In the genomic region with DNA sequence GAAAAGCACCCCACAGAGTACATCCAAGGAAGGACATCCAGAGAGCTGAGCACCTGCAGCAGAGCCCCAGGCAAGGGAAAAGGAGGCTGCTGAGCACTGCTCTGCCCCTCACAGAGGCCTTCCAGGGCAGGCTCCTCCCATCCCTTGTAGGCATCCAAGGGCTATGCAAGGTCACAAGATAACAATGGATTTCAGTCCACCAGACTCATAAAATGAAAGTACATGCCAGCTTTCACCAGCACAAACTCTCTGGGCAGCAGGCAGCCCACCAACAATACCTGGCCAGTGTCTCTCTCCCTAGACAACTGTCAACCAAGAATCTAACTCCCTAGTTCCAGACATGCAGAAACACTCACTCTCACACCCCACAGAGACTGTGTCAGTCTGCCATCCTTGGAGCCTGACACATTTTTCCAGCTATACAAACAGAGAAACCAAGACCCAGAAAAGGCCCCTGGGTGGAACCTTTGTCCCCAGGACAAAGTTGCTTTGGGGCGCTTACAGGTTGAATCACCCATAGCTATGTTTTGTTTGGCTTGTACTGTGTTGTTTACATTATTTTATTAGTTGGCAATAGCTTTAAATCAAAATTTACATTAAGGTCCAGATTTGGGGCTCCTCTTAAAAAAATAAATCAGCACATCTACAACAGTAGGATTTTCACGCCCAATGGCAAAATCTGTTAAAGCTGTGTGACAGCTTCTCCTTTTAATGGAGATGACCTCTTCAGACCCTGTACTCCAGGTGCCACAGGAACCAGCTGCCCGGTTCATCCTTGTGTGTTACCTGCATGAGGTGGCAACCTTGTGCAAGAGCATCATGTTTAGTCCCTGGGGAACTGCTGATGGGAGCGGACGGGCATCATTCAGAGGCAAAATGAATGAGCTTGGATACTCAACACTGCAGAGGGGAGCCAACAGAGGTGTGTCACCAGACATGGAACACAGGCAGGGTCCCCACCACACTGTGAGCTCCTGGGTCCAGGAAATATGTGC, we compare ENCODE assay signal across 17 cellular contexts. TPM values are rescaled to one million over a fixed set of nuclear protein-coding genes. Genes with fewer than 3 reads are reported as not detected.
A peak's percentile ranks its signal among the peaks of the same experiment; 100 is the strongest.
DNase-seq lines count a peak whose midpoint lies in the region; ATAC-seq and TF ChIP-seq lines count a peak whose summit lies in the region.
"Had no signal": no experiment of that assay in that cellular context is flagged by ENCODE, and none has a peak within 500 bp of the region (broad histone marks: within the 10 kb centered on the region; RNA-seq: fewer than 3 reads in every experiment).

No MANE protein-coding gene starts in this region.

- no peak overlapping the region for H3K4me3 Mint-ChIP-seq in activated naive CD4-positive, alpha-beta T cell treated with anti-CD3 and anti-CD28 coated beads, Interleukin-2, amount 50 U/mL, for 24 hours

- peaks cover 9 to 45% (median 31%) of the 10 kb centered on the region in 4 donors for H3K4me1 ChIP-seq in liver (ENCODE audit: control insufficient read depth in 4 of 4, insufficient read depth in 4 of 4, low read length in 3 of 4)
- peaks cover 14% of the 10 kb centered on the region for H3K4me1 ChIP-seq in testis
- H3K4me1 ChIP-seq in prostate gland (replicated peaks), result peaks cover 2% of the 10 kb centered on the region

- H3K27ac ChIP-seq in caudate nucleus (ENCODE audit: low read depth, low read length) (peak overlapping the region; percentile 44), liver (ENCODE audit: low read depth in 1 of 2, low read length in 2 of 2) (no peak overlapping the region), testis (no peak overlapping the region), prostate gland (no peak overlapping the region)
- H3K27ac ChIP-seq: esophagus muscularis mucosa, neutrophil, stomach had no signal

- peaks cover 26% of the 10 kb centered on the region for H3K27me3 Mint-ChIP-seq in activated naive CD4-positive, alpha-beta T cell treated with anti-CD3 and anti-CD28 coated beads, Interleukin-2, amount 50 U/mL, for 24 hours

- no peak for DNase-seq in activated naive CD4-positive, alpha-beta T cell treated with Interleukin-2 at 50 U/mL for 16 hours
- DNase-seq in caudate nucleus (lab: John Stamatoyannopoulos, UW), result peak in 14 of 61 donors; percentile 24 to 67 (median 47)
- DNase-seq in testis, result peak; percentile 46
- DNase-seq in SKM-1 treated with dmso at 0.1 percent for 144 hours (lab: John Stamatoyannopoulos, UW; ENCODE audit: unreplicated experiment), result no peak
- DNase-seq in left lobe of liver (ENCODE audit: low spot score), result no peak
- DNase-seq in prostate gland (ENCODE audit: low spot score), result no peak
- DNase-seq: amniotic stem cell; NCI-H524; stimulated activated CD4-positive, alpha-beta T cell treated with anti-CD3 and anti-CD28 coated beads, Interleukin-12 subunit alpha, Interleukin-12 subunit beta, amount 100 ng/mL, for 4 hours; stomach had no signal

- peaks cover 0 to 9% (median 1%) of the 10 kb centered on the region in 4 donors for H3K27me3 ChIP-seq in liver (ENCODE audit: control insufficient read depth in 4 of 4, insufficient read depth in 4 of 4, low read length in 3 of 4)
- H3K27me3 ChIP-seq in testis, result no peaks in the 10 kb centered on the region
- no peaks in the 10 kb centered on the region for H3K27me3 ChIP-seq in prostate gland (replicated peaks; ENCODE audit: insufficient read depth)

- H3K9me3 ChIP-seq in liver (ENCODE audit: control insufficient read depth in 4 of 4, low read length in 3 of 4) (no peaks in the 10 kb centered on the region), testis (no peaks in the 10 kb centered on the region), prostate gland (no peaks in the 10 kb centered on the region)
- H3K9me3 ChIP-seq: esophagus muscularis mucosa, neutrophil, stomach had no signal

- peaks cover 14% of the 10 kb centered on the region for H3K4me1 Mint-ChIP-seq in activated naive CD4-positive, alpha-beta T cell treated with anti-CD3 and anti-CD28 coated beads, Interleukin-2, amount 50 U/mL, for 24 hours

- H3K4me3 ChIP-seq in liver (ENCODE audit: low read depth in 1 of 3, low read length in 3 of 3), result no peak overlapping the region
- H3K4me3 ChIP-seq in testis, result no peak overlapping the region
- H3K4me3 ChIP-seq in prostate gland, result no peak overlapping the region
- H3K4me3 ChIP-seq: esophagus muscularis mucosa, lung, stomach had no signal

- H3K9me3 Mint-ChIP-seq in activated naive CD4-positive, alpha-beta T cell treated with anti-CD3 and anti-CD28 coated beads, Interleukin-2, amount 50 U/mL, for 24 hours, result no peaks in the 10 kb centered on the region

- peak overlapping the region; percentile 15 for H3K27ac Mint-ChIP-seq in activated naive CD4-positive, alpha-beta T cell treated with anti-CD3 and anti-CD28 coated beads, Interleukin-2, amount 50 U/mL, for 24 hours

- TF ChIP-seq POLR2A in testis (IDR thresholded peaks at IDR 0.05) (no peak), prostate gland (IDR thresholded peaks at IDR 0.05) (no peak)

- no peak overlapping the region for H3K9ac ChIP-seq in liver (ENCODE audit: low read depth in 1 of 2, low read length in 2 of 2)

- 74% methylated on average over 5 of the region's 5 CpGs for WGBS in liver
- WGBS in testis, 2 donors, result 96 to 100% methylated on average over 5 of the region's 5 CpGs
- WGBS in prostate gland, result 85% methylated on average over 5 of the region's 5 CpGs

- no peaks in the 10 kb centered on the region for H3K36me3 ChIP-seq in liver (ENCODE audit: control insufficient read depth in 4 of 4, insufficient read depth in 3 of 4, low read depth in 1 of 4, low read length in 3 of 4)
- H3K36me3 ChIP-seq in testis (ENCODE audit: low read depth, missing control alignments), result no peaks in the 10 kb centered on the region
- H3K36me3 ChIP-seq in prostate gland, result no peaks in the 10 kb centered on the region
- H3K36me3 ChIP-seq: esophagus muscularis mucosa, neutrophil, stomach had no signal

- ATAC-seq in left lobe of liver, result no peak
- ATAC-seq: Panc1 had no signal

- intact Hi-C loops in testis (cut with DNase I; ENCODE audit: low total_unique reads) (no loop called here), prostate gland (cut with DNase I) (no loop called here)

- TF ChIP-seq CTCF in liver (IDR thresholded peaks at IDR 0.05; ENCODE audit: low read depth, low read length, missing input control) (no peak), testis (IDR thresholded peaks at IDR 0.05) (no peak), prostate gland (IDR thresholded peaks at IDR 0.05) (no peak)

- H3K36me3 Mint-ChIP-seq in activated naive CD4-positive, alpha-beta T cell treated with anti-CD3 and anti-CD28 coated beads, Interleukin-2, amount 50 U/mL, for 24 hours, result no peaks in the 10 kb centered on the region

- no peak for TF ChIP-seq RAD21 in liver (IDR thresholded peaks at IDR 0.05)

TF ChIP-seq in liver, 16 proteins besides CTCF, POLR2A, EP300 and RAD21:
- TF ChIP-seq HNF4G (IDR thresholded peaks at IDR 0.05), result no peak
- peak; percentile 55 to 62 for TF ChIP-seq HNF4A (conservative IDR thresholded peaks at IDR 0.05)
- TF ChIP-seq TAF1 (conservative IDR thresholded peaks at IDR 0.05), result no peak

RNA-seq across cellular contexts. Expression of gene GRID1, which starts 5.2 kb away (rescaled TPM):
- total RNA-seq in liver (under 1 TPM; 0.14 to 0.17 TPM), testis (10 to 100 TPM in 1 of 2 donors, 1 to 10 TPM in 1; 8.1 to 16.7 TPM), left lobe of liver (0.58 TPM), prostate gland (1 to 10 TPM; 1.0 to 10.0 TPM)
- polyA plus RNA-seq in liver (under 1 TPM in 1 of 2 donors, not detected in 1; 0.09 TPM), testis (ENCODE audit: insufficient read depth, low read depth, low replicate concordance) (7.4 TPM)
- total RNA-seq: T-helper 1 cell treated with Interleukin-12 subunit alpha and Interleukin-12 subunit beta and Interleukin-4 antibody, amounts not matched to agents 30 ng/mL and 1 ng/mL, for 36 hours had no signal
